ENCODE assay signal across 8 cellular contexts in genomic region chr1:116151739-116152576, GRCh38.
DNase-seq lines count a peak whose midpoint lies in the region; ATAC-seq and TF ChIP-seq lines count a peak whose summit lies in the region.

No MANE protein-coding gene starts in this region.

- DNase-seq in NB4 (ENCODE audit: low read depth), result peak; percentile 83
- peak in 53 of 58 donors; percentile 22 to 78 (median 61) for DNase-seq in anterior cingulate cortex (lab: John Stamatoyannopoulos, UW)
- peak; percentile 73 to 82 for DNase-seq in hippocampal formation (lab: John Stamatoyannopoulos, UW)
- no peak for DNase-seq in retinal pigment epithelial cell (ENCODE audit: low read depth)
- DNase-seq in GOT3 (lab: John Stamatoyannopoulos, UW), result no peak

- peaks cover 20% of the 10 kb centered on the region for H3K27me3 Mint-ChIP-seq in T-helper 1 cell treated with Interleukin-12 subunit alpha and Interleukin-12 subunit beta and Interleukin-4 antibody, amounts not matched to agents 30 μg/mL and 1 μg/mL, for 36 hours (ENCODE audit: low read depth)

- H3K27ac Mint-ChIP-seq in T-helper 1 cell treated with Interleukin-12 subunit alpha and Interleukin-12 subunit beta and Interleukin-4 antibody, amounts not matched to agents 30 μg/mL and 1 μg/mL, for 36 hours, result peak overlapping the region; percentile 57

- ATAC-seq in HG02623 (IDR thresholded peaks at IDR 0.05; ENCODE audit: unreplicated experiment), result peak; percentile 97

- TF ChIP-seq CTCF in GM12873 (IDR thresholded peaks at IDR 0.05; ENCODE audit: insufficient read depth, low read depth, low read length, missing control alignments) (peak; percentile 91), NB4 (IDR thresholded peaks at IDR 0.05; ENCODE audit: low read depth, low read length) (peak; percentile 76), retinal pigment epithelial cell (conservative IDR thresholded peaks at IDR 0.05; ENCODE audit: low read depth, low read length) (peak; percentile 79)

- peak overlapping the region; percentile 39 for H3K4me3 Mint-ChIP-seq in T-helper 1 cell treated with Interleukin-12 subunit alpha and Interleukin-12 subunit beta and Interleukin-4 antibody, amounts not matched to agents 30 μg/mL and 1 μg/mL, for 36 hours

- H3K36me3 Mint-ChIP-seq in T-helper 1 cell treated with Interleukin-12 subunit alpha and Interleukin-12 subunit beta and Interleukin-4 antibody, amounts not matched to agents 30 μg/mL and 1 μg/mL, for 36 hours (ENCODE audit: low read depth), result no peaks in the 10 kb centered on the region

- TF ChIP-seq POLR2A in NB4 (IDR thresholded peaks at IDR 0.05; ENCODE audit: extremely low read depth, insufficient read length), result peak; percentile 24

- peaks cover 11% of the 10 kb centered on the region for H3K4me1 Mint-ChIP-seq in T-helper 1 cell treated with Interleukin-12 subunit alpha and Interleukin-12 subunit beta and Interleukin-4 antibody, amounts not matched to agents 30 μg/mL and 1 μg/mL, for 36 hours (ENCODE audit: low read depth)

- H3K4me3 ChIP-seq in NB4 (ENCODE audit: low read depth, low read length) (peak overlapping the region; percentile 27), retinal pigment epithelial cell (ENCODE audit: low read length) (peak overlapping the region; percentile 50)

- no peaks in the 10 kb centered on the region for H3K9me3 Mint-ChIP-seq in T-helper 1 cell treated with Interleukin-12 subunit alpha and Interleukin-12 subunit beta and Interleukin-4 antibody, amounts not matched to agents 30 μg/mL and 1 μg/mL, for 36 hours

Comparison
In these comparisons a context has a peak if more than half of its experiments do, and no peak if none do; other contexts are left out.
1. DNase-seq: peak in NB4 (single experiment), anterior cingulate cortex (53 of 58) and hippocampal formation (2 of 2); none in retinal pigment epithelial cell (single experiment) and GOT3 (single experiment).
2. Peak in every context shown above with its lines, with median percentiles within 50 percentile points of each other: CTCF ChIP-seq.